Comparison of ENCODE assay signal across 8 cellular contexts in genomic region chr3:119294402-119294888, GRCh38.
DNase-seq lines count a peak whose midpoint lies in the region; ATAC-seq and TF ChIP-seq lines count a peak whose summit lies in the region.

No MANE protein-coding gene starts in this region.

- H3K4me1 ChIP-seq in KMS-11 (ENCODE audit: low read depth, poor library complexity, severe bottlenecking), result peaks cover 42% of the 10 kb centered on the region
- peaks cover 8 to 9% of the 10 kb centered on the region in 2 donors for H3K4me1 ChIP-seq in mucosa of rectum (ENCODE audit: control insufficient read depth in 2 of 2, insufficient read depth in 2 of 2, low read length in 2 of 2)

- DNase-seq in activated CD4-positive, alpha-beta T cell treated with anti-CD3 and anti-CD28 coated beads for 48 hours, result peak; percentile 67
- DNase-seq in effector CD8-positive, alpha-beta T cell (lab: John Stamatoyannopoulos, UW), result peak; percentile 51
- peak; percentile 54 to 84 for DNase-seq in stimulated activated effector memory CD8-positive, alpha-beta T cell treated with anti-CD3 and anti-CD28 coated beads, Interleukin-12 subunit alpha, Interleukin-12 subunit beta, amount 100 ng/mL, for 72 hours (ENCODE audit: low spot score in 2 of 2)
- no peak for DNase-seq in EL

- H3K4me1 Mint-ChIP-seq in stimulated activated effector memory CD8-positive, alpha-beta T cell treated with anti-CD3 and anti-CD28 coated beads, Interleukin-12 subunit alpha, Interleukin-12 subunit beta, amount 100 ng/mL, for 72 hours, result peaks cover 58% of the 10 kb centered on the region

- no peaks in the 10 kb centered on the region for H3K79me2 ChIP-seq in KMS-11 (ENCODE audit: insufficient read depth, low read depth)

- H4K20me1 ChIP-seq in KMS-11 (ENCODE audit: insufficient read depth), result no peaks in the 10 kb centered on the region

- peaks cover 14% of the 10 kb centered on the region for H3K36me3 Mint-ChIP-seq in stimulated activated effector memory CD8-positive, alpha-beta T cell treated with anti-CD3 and anti-CD28 coated beads, Interleukin-12 subunit alpha, Interleukin-12 subunit beta, amount 100 ng/mL, for 72 hours

- H3K4me3 ChIP-seq in GM08714 (ENCODE audit: low read length) (peak overlapping the region; percentile 81), KMS-11 (IDR thresholded peaks at IDR 0.05; ENCODE audit: insufficient read depth, low read depth, low read length) (no peak overlapping the region), mucosa of rectum (ENCODE audit: low read length in 2 of 2) (peak overlapping the region; percentile 78 to 87)

- peak overlapping the region; percentile 79 for H2AFZ ChIP-seq in KMS-11 (ENCODE audit: low read depth)

- no peak for TF ChIP-seq CTCF in KMS-11 (conservative IDR thresholded peaks at IDR 0.05; ENCODE audit: low read depth, low read length)

- H3K9ac ChIP-seq in KMS-11 (no peak overlapping the region; the same call in 1 of the 2 replicates), mucosa of rectum (ENCODE audit: low read depth in 1 of 2, low read length in 2 of 2) (peak overlapping the region; percentile 76)

- no peaks in the 10 kb centered on the region for H3K27me3 ChIP-seq in KMS-11 (ENCODE audit: insufficient read depth, low read depth)
- H3K27me3 ChIP-seq in mucosa of rectum (ENCODE audit: control insufficient read depth in 2 of 2, insufficient read depth in 2 of 2, low read length in 2 of 2), result no peaks in the 10 kb centered on the region

- no peaks in the 10 kb centered on the region for H3K36me3 ChIP-seq in KMS-11 (ENCODE audit: insufficient read depth)
- H3K36me3 ChIP-seq in mucosa of rectum (ENCODE audit: control insufficient read depth in 2 of 2, insufficient read depth in 2 of 2, low read length in 2 of 2), result no peaks in the 10 kb centered on the region

- no peak overlapping the region for H3K27ac ChIP-seq in KMS-11
- peak overlapping the region; percentile 70 to 85 for H3K27ac ChIP-seq in mucosa of rectum (ENCODE audit: low read depth in 2 of 2, low read length in 2 of 2)

- ATAC-seq in GM21723 (IDR thresholded peaks at IDR 0.05; ENCODE audit: unreplicated experiment), result peak; percentile 74
- ATAC-seq in stimulated activated effector memory CD8-positive, alpha-beta T cell treated with anti-CD3 and anti-CD28 coated beads, Interleukin-12 subunit alpha, Interleukin-12 subunit beta, amount 100 ng/mL, for 72 hours, result peak; percentile 77

- H3K9me3 Mint-ChIP-seq in stimulated activated effector memory CD8-positive, alpha-beta T cell treated with anti-CD3 and anti-CD28 coated beads, Interleukin-12 subunit alpha, Interleukin-12 subunit beta, amount 100 ng/mL, for 72 hours, result no peaks in the 10 kb centered on the region

- H3K4me2 ChIP-seq in KMS-11, result peak overlapping the region; percentile 70

- peak overlapping the region; percentile 88 for H3K4me3 Mint-ChIP-seq in stimulated activated effector memory CD8-positive, alpha-beta T cell treated with anti-CD3 and anti-CD28 coated beads, Interleukin-12 subunit alpha, Interleukin-12 subunit beta, amount 100 ng/mL, for 72 hours

- peak overlapping the region; percentile 91 for H3K27ac Mint-ChIP-seq in stimulated activated effector memory CD8-positive, alpha-beta T cell treated with anti-CD3 and anti-CD28 coated beads, Interleukin-12 subunit alpha, Interleukin-12 subunit beta, amount 100 ng/mL, for 72 hours

- H3K9me3 ChIP-seq in mucosa of rectum (ENCODE audit: control insufficient read depth in 2 of 2, low read length in 2 of 2), result no peaks in the 10 kb centered on the region
